ENCODE assay signal across 8 cellular contexts in genomic region chr14:65940056-65940735, GRCh38.
DNase-seq lines count a peak whose midpoint lies in the region; ATAC-seq and TF ChIP-seq lines count a peak whose summit lies in the region.

No MANE protein-coding gene starts in this region.

- peaks cover 10% of the 10 kb centered on the region for H3K27me3 Mint-ChIP-seq in memory B cell

- no peaks in the 10 kb centered on the region for H3K9me3 ChIP-seq in RWPE2 (ENCODE audit: severe bottlenecking)

- no peaks in the 10 kb centered on the region for H3K4me1 ChIP-seq in RWPE2 (ENCODE audit: insufficient read depth, poor library complexity, severe bottlenecking)

- no peaks in the 10 kb centered on the region for H3K36me3 Mint-ChIP-seq in memory B cell

- no peaks in the 10 kb centered on the region for H3K36me3 ChIP-seq in RWPE2 (ENCODE audit: low read depth)

- ATAC-seq in HG02798 (IDR thresholded peaks at IDR 0.05; ENCODE audit: poor library complexity, unreplicated experiment) = peak; percentile 41
- ATAC-seq in RWPE2 (ENCODE audit: low read depth) = peak; percentile 64; the same call in 2 of the 3 replicates
- peak; percentile 63 for ATAC-seq in memory B cell (ENCODE audit: low read depth)
- no peak for ATAC-seq in HG02840 (IDR thresholded peaks at IDR 0.05; ENCODE audit: low FRiP score, unreplicated experiment)
- no peak for ATAC-seq in GM21723 (IDR thresholded peaks at IDR 0.05; ENCODE audit: unreplicated experiment)

- DNase-seq in NCI-H1436 treated with DMSO at 0.1 percent for 48 hours (lab: John Stamatoyannopoulos, UW) (peak; percentile 5), NCI-H1436 (lab: John Stamatoyannopoulos, UW) (no peak), RWPE2 (ENCODE audit: low spot score) (no peak), memory B cell (ENCODE audit: low spot score in 2 of 2) (no peak), NCI-H128 (lab: John Stamatoyannopoulos, UW; ENCODE audit: unreplicated experiment) (no peak)

- no peak overlapping the region for H3K4me3 Mint-ChIP-seq in memory B cell

- no peak overlapping the region for H3K27ac ChIP-seq in RWPE2 (ENCODE audit: poor library complexity, severe bottlenecking)

- no peak overlapping the region for H3K27ac Mint-ChIP-seq in memory B cell

- peak; percentile 48 for TF ChIP-seq CTCF in RWPE2 (IDR thresholded peaks at IDR 0.05; ENCODE audit: poor library complexity, severe bottlenecking)

- no peaks in the 10 kb centered on the region for H3K27me3 ChIP-seq in RWPE2 (ENCODE audit: insufficient read depth, poor library complexity, severe bottlenecking)

- H3K9me3 Mint-ChIP-seq in memory B cell = no peaks in the 10 kb centered on the region

- no peak overlapping the region for H3K4me3 ChIP-seq in RWPE2 (ENCODE audit: severe bottlenecking)

- peaks cover 2% of the 10 kb centered on the region for H3K4me1 Mint-ChIP-seq in memory B cell

Comparison
In these comparisons a context has a peak if more than half of its experiments do, and no peak if none do; other contexts are left out.
1. ATAC-seq: peak in HG02798 (single experiment), RWPE2 (single experiment) and memory B cell (single experiment); none in HG02840 (single experiment) and GM21723 (single experiment).